ENCODE assay signal across 9 cellular contexts in genomic region chr6:26327450-26328264, GRCh38. TPM values are rescaled to one million over a fixed set of nuclear protein-coding genes. Genes with fewer than 3 reads are reported as not detected.
A peak's percentile ranks its signal among the peaks of the same experiment; 100 is the strongest.
DNase-seq lines count a peak whose midpoint lies in the region; ATAC-seq lines count a peak whose summit lies in the region.
"Had no signal": no experiment of that assay in that cellular context is flagged by ENCODE, and none has a peak within 500 bp of the region (broad histone marks: within the 10 kb centered on the region; RNA-seq: fewer than 3 reads in every experiment).

No MANE protein-coding gene starts in this region.

- H3K4me3 Mint-ChIP-seq in activated naive CD4-positive, alpha-beta T cell treated with anti-CD3 and anti-CD28 coated beads, Interleukin-2, amount 50 U/mL, for 24 hours = peak overlapping the region; percentile 69
- peak overlapping the region; percentile 84 for H3K4me3 Mint-ChIP-seq in stimulated activated naive CD8-positive, alpha-beta T cell treated with anti-CD3 and anti-CD28 coated beads, Interleukin-15, Interleukin-2, amounts not matched to agents 100 ng/mL and 50 ng/mL, for 24 hours

- peak; percentile 93 for DNase-seq in DMS 273 (lab: John Stamatoyannopoulos, UW; ENCODE audit: unreplicated experiment)
- DNase-seq in SK-MEL-5 (ENCODE audit: low read depth, low spot score) = peak; percentile 92
- DNase-seq in islet precursor cell = peak; percentile 85

- peak overlapping the region; percentile 53; the same call in 1 of the 2 replicates for H3K9ac ChIP-seq in HUES64 (ENCODE audit: low read depth, low read length)

- H3K9me3 ChIP-seq in HUES64 (ENCODE audit: insufficient read depth, low read depth, low read length) = no peaks in the 10 kb centered on the region

- ATAC-seq in HG03135 (IDR thresholded peaks at IDR 0.05; ENCODE audit: unreplicated experiment) (no peak), HG03521 (IDR thresholded peaks at IDR 0.05; ENCODE audit: unreplicated experiment) (no peak)

- H3K9me3 Mint-ChIP-seq in activated naive CD4-positive, alpha-beta T cell treated with anti-CD3 and anti-CD28 coated beads, Interleukin-2, amount 50 U/mL, for 24 hours = no peaks in the 10 kb centered on the region
- H3K9me3 Mint-ChIP-seq in stimulated activated naive CD8-positive, alpha-beta T cell treated with anti-CD3 and anti-CD28 coated beads, Interleukin-15, Interleukin-2, amounts not matched to agents 100 ng/mL and 50 ng/mL, for 24 hours = no peaks in the 10 kb centered on the region

- H3K27ac Mint-ChIP-seq in activated naive CD4-positive, alpha-beta T cell treated with anti-CD3 and anti-CD28 coated beads, Interleukin-2, amount 50 U/mL, for 24 hours = peak overlapping the region; percentile 89
- H3K27ac Mint-ChIP-seq in stimulated activated naive CD8-positive, alpha-beta T cell treated with anti-CD3 and anti-CD28 coated beads, Interleukin-15, Interleukin-2, amounts not matched to agents 100 ng/mL and 50 ng/mL, for 24 hours = peak overlapping the region; percentile 87

- H3K27me3 ChIP-seq in HUES64 (ENCODE audit: insufficient read depth, low read length) = peaks cover 26% of the 10 kb centered on the region

- H3K27ac ChIP-seq in HUES64 (ENCODE audit: low read depth, low read length) = no peak overlapping the region
- H3K27ac ChIP-seq: Peyer's patch had no signal

- 0 out of 2 replicates have a peak, but pooled peaks cover 3% of the 10 kb centered on the region for H3K4me1 ChIP-seq in HUES64 (ENCODE audit: insufficient read depth, low read length)

- peaks cover 49% of the 10 kb centered on the region for H3K4me1 Mint-ChIP-seq in activated naive CD4-positive, alpha-beta T cell treated with anti-CD3 and anti-CD28 coated beads, Interleukin-2, amount 50 U/mL, for 24 hours
- H3K4me1 Mint-ChIP-seq in stimulated activated naive CD8-positive, alpha-beta T cell treated with anti-CD3 and anti-CD28 coated beads, Interleukin-15, Interleukin-2, amounts not matched to agents 100 ng/mL and 50 ng/mL, for 24 hours (ENCODE audit: low read depth) = peaks cover 63% of the 10 kb centered on the region

- WGBS in HUES64 = under 1% methylated on average over 26 of the region's 28 CpGs

- peaks cover 16% of the 10 kb centered on the region for H3K27me3 Mint-ChIP-seq in activated naive CD4-positive, alpha-beta T cell treated with anti-CD3 and anti-CD28 coated beads, Interleukin-2, amount 50 U/mL, for 24 hours
- H3K27me3 Mint-ChIP-seq in stimulated activated naive CD8-positive, alpha-beta T cell treated with anti-CD3 and anti-CD28 coated beads, Interleukin-15, Interleukin-2, amounts not matched to agents 100 ng/mL and 50 ng/mL, for 24 hours = peaks cover 59% of the 10 kb centered on the region

- in situ Hi-C loops in SK-MEL-5 (cut with HindIII; ENCODE audit: low pct_unique_long_range_greater_than_20kb, low sequenced_read_pairs) = no loop called here

- peak overlapping the region; percentile 68 for H3K4me3 ChIP-seq in HUES64 (ENCODE audit: low read length)
- H3K4me3 ChIP-seq: Peyer's patch had no signal

- H3K36me3 Mint-ChIP-seq in activated naive CD4-positive, alpha-beta T cell treated with anti-CD3 and anti-CD28 coated beads, Interleukin-2, amount 50 U/mL, for 24 hours = peaks cover 2% of the 10 kb centered on the region
- H3K36me3 Mint-ChIP-seq in stimulated activated naive CD8-positive, alpha-beta T cell treated with anti-CD3 and anti-CD28 coated beads, Interleukin-15, Interleukin-2, amounts not matched to agents 100 ng/mL and 50 ng/mL, for 24 hours (ENCODE audit: low read depth) = peaks cover 4% of the 10 kb centered on the region

- H3K36me3 ChIP-seq in HUES64 (ENCODE audit: insufficient read depth, low read length) = no peaks in the 10 kb centered on the region
- H3K36me3 ChIP-seq: Peyer's patch had no signal

RNA-seq across cellular contexts. Expression of gene BTN3A2, which starts 37.3 kb away (rescaled TPM):
- polyA plus RNA-seq in HUES64 (2013, experiment 1 of 2) = 1.00 TPM
- 1.8 TPM for polyA plus RNA-seq in HUES64 (2013, experiment 2 of 2)
- total RNA-seq in SK-MEL-5 (2014; rRNA removed; shearing (Covaris generic)) = 50.9 and 54.3 TPM in 2 replicates
- 51.2 and 68.9 TPM in 2 replicates for polyA plus RNA-seq in SK-MEL-5 (2015; cell fraction: cytosol; rRNA removed)
- polyA plus RNA-seq in SK-MEL-5 (2015; cell fraction: nucleus; rRNA removed) = 87.7 and 103 TPM in 2 replicates

RNA-seq across cellular contexts. Expression of gene BTN2A2, which starts 55.3 kb away (rescaled TPM):
- 6.7 TPM for polyA plus RNA-seq in HUES64 (2013, experiment 1 of 2)
- 7.7 TPM for polyA plus RNA-seq in HUES64 (2013, experiment 2 of 2)
- 56.0 and 62.1 TPM in 2 replicates for total RNA-seq in SK-MEL-5 (2014; rRNA removed; shearing (Covaris generic))
- 32.5 and 38.7 TPM in 2 replicates for polyA plus RNA-seq in SK-MEL-5 (2015; cell fraction: cytosol; rRNA removed)
- polyA plus RNA-seq in SK-MEL-5 (2015; cell fraction: nucleus; rRNA removed) = 157 TPM in 2 replicates
